8 cellular contexts compared by ENCODE assay signal in genomic region chr20:49982346-49983122, GRCh38. TPM values are rescaled to one million over a fixed set of nuclear protein-coding genes. Genes with fewer than 3 reads are reported as not detected.
DNase-seq lines count a peak whose midpoint lies in the region; ATAC-seq, FAIRE-seq and TF ChIP-seq lines count a peak whose summit lies in the region.

Gene SNAI1 (plus strand): TSS chr20:49982980. CDS start chr20:49983060, 80 bp downstream.

- peak; percentile 78 for DNase-seq in AG10803 (ENCODE audit: low read depth)
- peak; percentile 73 for DNase-seq in NCI-H510A (lab: John Stamatoyannopoulos, UW)
- peak; percentile 95 for DNase-seq in activated CD4-positive, alpha-beta T cell treated with anti-CD3 and anti-CD28 coated beads, Interleukin-2, amount 10 ng/mL, durations not matched to agents 24 days and 14 days
- DNase-seq in dedifferentiated amniotic fluid mesenchymal stem cell (ENCODE audit: extremely low spot score), result peak; percentile 53
- peak; percentile 86 for DNase-seq in HepG2 (ENCODE audit: low spot score)
- peak; percentile 63 to 69 for DNase-seq in stimulated activated CD4-positive, alpha-beta T cell treated with anti-CD3 and anti-CD28 coated beads, Interleukin-2, amount 100 ng/mL, for 48 hours

- no peaks in the 10 kb centered on the region for H4K20me1 ChIP-seq in HepG2 (ENCODE audit: insufficient read depth, low read length)

- H3K9me3 ChIP-seq in HepG2 (ENCODE audit: low read length), result no peaks in the 10 kb centered on the region

- H3K4me1 ChIP-seq in HepG2 (ENCODE audit: insufficient read depth, low read length), result peaks cover 80% of the 10 kb centered on the region

- WGBS in HepG2 (ENCODE audit: low lambda C conversion rate), result 1% methylated on average over 57 of the region's 90 CpGs

- H3K27ac ChIP-seq in HepG2 (ENCODE audit: extremely low read length, insufficient read depth, low read length), result peak within 1 kb of the TSS; percentile 53

- peaks cover 5 to 29% of the 10 kb centered on the region in 2 experiments for H3K27me3 ChIP-seq in HepG2 (ENCODE audit: control insufficient read depth in 1 of 2, insufficient read depth in 2 of 2, low read length in 2 of 2)

- POLR2A ChIA-PET in HepG2 (lab: Yijun Ruan, JAX), result interaction anchor here (0.8 to 6.8 kb wide), 11 partner anchors 8 to 191 kb away, joined by 3 to 58 read pairs (median 3); partner anchors contain the start of genes PEDS1 and RNF114

- H3K4me2 ChIP-seq in HepG2 (ENCODE audit: low read depth, low read length), result peak within 1 kb of the TSS; percentile 100

- peak within 1 kb of the TSS; percentile 78 for H3K27ac Mint-ChIP-seq in activated CD4-positive, alpha-beta T cell treated with anti-CD3 and anti-CD28 coated beads, Interleukin-2, amount 10 ng/mL, durations not matched to agents 24 days and 14 days

- no peak within 1 kb of the TSS for H2AFZ ChIP-seq in HepG2 (ENCODE audit: low read length)

- TF ChIP-seq CTCF in AG10803 (conservative IDR thresholded peaks at IDR 0.05; ENCODE audit: low read length) (peak; percentile 21; the same call in 1 of the 2 replicates), HepG2 (CRISPR knock-in tag; IDR thresholded peaks at IDR 0.05) (peak; percentile 78)

- 0 out of 4 replicates have a peak, but pooled peaks have one; percentile 1 to 19 for TF ChIP-seq EP300 in HepG2 (IDR thresholded peaks at IDR 0.05; ENCODE audit: low read depth in 2 of 2, low read length in 2 of 2)
- TF ChIP-seq EP300 in HepG2 (CRISPR knock-in tag; IDR thresholded peaks at IDR 0.05; ENCODE audit: borderline replicate concordance), result peak; percentile 73

- FAIRE-seq in HepG2 (lab: Jason Lieb, UNC), result no peak

- BruUV-seq in HepG2 (replicated peaks; lab: Mats Ljungman, UMichigan), result no TSS peak

- CTCF ChIA-PET in HepG2 (lab: Yijun Ruan, JAX; ENCODE audit: low intra/inter-chr PET ratio, low total read pairs), result interaction anchor here (0.6 to 8.4 kb wide), 4 partner anchors 51 to 103 kb away, joined by 3 to 163 read pairs (median 6); no protein-coding TSS in a partner anchor

- H3K4me3 ChIP-seq in AG10803 (ENCODE audit: low read length), result peak within 1 kb of the TSS; percentile 97
- peak within 1 kb of the TSS; percentile 70 to 93 (median 72) for H3K4me3 ChIP-seq in HepG2 (replicated peaks in 1 of 3; ENCODE audit: insufficient read depth in 1 of 3, low read depth in 2 of 3, low read length in 3 of 3)

- peaks cover 13% of the 10 kb centered on the region for H3K4me1 Mint-ChIP-seq in activated CD4-positive, alpha-beta T cell treated with anti-CD3 and anti-CD28 coated beads, Interleukin-2, amount 10 ng/mL, durations not matched to agents 24 days and 14 days

- peak within 1 kb of the TSS; percentile 83 for H3K9ac ChIP-seq in HepG2 (ENCODE audit: insufficient read depth, low read depth, low read length)

- peak; percentile 86 for ATAC-seq in GM19025 (IDR thresholded peaks at IDR 0.05; ENCODE audit: low read depth, unreplicated experiment)
- ATAC-seq in HG03378 (IDR thresholded peaks at IDR 0.05; ENCODE audit: unreplicated experiment), result peak; percentile 54
- peak; percentile 83 for ATAC-seq in HepG2

- TF ChIP-seq POLR2A in HepG2 (IDR thresholded peaks at IDR 0.05; ENCODE audit: insufficient read depth in 1 of 2, low read depth in 2 of 2, low read length in 2 of 2), result peak; percentile 99

- no peaks in the 10 kb centered on the region for H3K79me2 ChIP-seq in HepG2 (ENCODE audit: insufficient read depth, low read length)

- peak within 1 kb of the TSS; percentile 79 for H3K4me3 Mint-ChIP-seq in activated CD4-positive, alpha-beta T cell treated with anti-CD3 and anti-CD28 coated beads, Interleukin-2, amount 10 ng/mL, durations not matched to agents 24 days and 14 days

- no peaks in the 10 kb centered on the region for H3K36me3 Mint-ChIP-seq in activated CD4-positive, alpha-beta T cell treated with anti-CD3 and anti-CD28 coated beads, Interleukin-2, amount 10 ng/mL, durations not matched to agents 24 days and 14 days (ENCODE audit: low read depth)

- in situ Hi-C loops in HepG2 (cut with HindIII; ENCODE audit: extremely low pct_ligation_motif_present, low pct_unique_long_range_greater_than_20kb), result loop anchor here (5.0 kb wide), 2 partner anchors 95 to 190 kb away; no protein-coding TSS in a partner anchor

- TF ChIP-seq RAD21 in HepG2 (CRISPR knock-in tag; IDR thresholded peaks at IDR 0.05), result peak; percentile 99

- no peaks in the 10 kb centered on the region; a peak in 2 of 5 replicates for H3K36me3 ChIP-seq in HepG2 (replicated peaks in 1 of 2; ENCODE audit: control insufficient read depth in 1 of 2, insufficient read depth in 2 of 2, low read length in 2 of 2)

- no peaks in the 10 kb centered on the region for H3K9me3 Mint-ChIP-seq in activated CD4-positive, alpha-beta T cell treated with anti-CD3 and anti-CD28 coated beads, Interleukin-2, amount 10 ng/mL, durations not matched to agents 24 days and 14 days

- intact Hi-C loops in activated CD4-positive, alpha-beta T cell treated with anti-CD3 and anti-CD28 coated beads, Interleukin-2, amount 10 ng/mL, durations not matched to agents 24 days and 14 days (cut with micrococcal nuclease), result loop anchor here (5.0 kb wide), 3 partner anchors 105 to 750 kb away; partner anchors contain the start of gene PARD6B
- intact Hi-C loops in HepG2 (cut with micrococcal nuclease; ENCODE audit: unreplicated experiment), result loop anchor here (5.0 kb wide), 1 partner anchor 50 kb away; no protein-coding TSS in a partner anchor

- peaks cover 30% of the 10 kb centered on the region for H3K27me3 Mint-ChIP-seq in activated CD4-positive, alpha-beta T cell treated with anti-CD3 and anti-CD28 coated beads, Interleukin-2, amount 10 ng/mL, durations not matched to agents 24 days and 14 days

TF ChIP-seq in HepG2, 621 proteins besides CTCF, POLR2A, EP300 and RAD21 (continues in another document):
- peak; percentile 97 for TF ChIP-seq ARNT2 (CRISPR knock-in tag; IDR thresholded peaks at IDR 0.05; ENCODE audit: low read depth)
- TF ChIP-seq ZEB1 (IDR thresholded peaks at IDR 0.05; ENCODE audit: insufficient replicate concordance, low read depth), result no peak
- peak; percentile 74; the same call in 1 of the 2 replicates for TF ChIP-seq KLF11 (CRISPR knock-in tag; IDR thresholded peaks at IDR 0.05)
- TF ChIP-seq ZNF567 (CRISPR knock-in tag; IDR thresholded peaks at IDR 0.05; ENCODE audit: borderline replicate concordance), result peak; percentile 92
- peak; percentile 94 for TF ChIP-seq TEAD2 (CRISPR knock-in tag; IDR thresholded peaks at IDR 0.05)
- TF ChIP-seq ARHGAP35 (CRISPR knock-in tag; IDR thresholded peaks at IDR 0.05; ENCODE audit: borderline replicate concordance), result peak; percentile 97
- peak; percentile 96 for TF ChIP-seq ZNF792 (CRISPR knock-in tag; IDR thresholded peaks at IDR 0.05)
- no peak for TF ChIP-seq CHD2 (IDR thresholded peaks at IDR 0.05; ENCODE audit: low read depth, low read length)
- TF ChIP-seq RNF2 (conservative IDR thresholded peaks at IDR 0.05; ENCODE audit: low read depth), result peak; percentile 100
- peak; percentile 74; the same call in 1 of the 2 replicates for TF ChIP-seq TMF1 (CRISPR knock-in tag; IDR thresholded peaks at IDR 0.05; ENCODE audit: low read depth)
- peak; percentile 60 for TF ChIP-seq ZNF510 (CRISPR knock-in tag; IDR thresholded peaks at IDR 0.05; ENCODE audit: low read depth)
- peak; percentile 51; the same call in 1 of the 2 replicates for TF ChIP-seq POGZ (CRISPR knock-in tag; IDR thresholded peaks at IDR 0.05)
- TF ChIP-seq ZSCAN25 (CRISPR knock-in tag; IDR thresholded peaks at IDR 0.05), result peak; percentile 31; the same call in 1 of the 2 replicates
- TF ChIP-seq, protein P1, sequence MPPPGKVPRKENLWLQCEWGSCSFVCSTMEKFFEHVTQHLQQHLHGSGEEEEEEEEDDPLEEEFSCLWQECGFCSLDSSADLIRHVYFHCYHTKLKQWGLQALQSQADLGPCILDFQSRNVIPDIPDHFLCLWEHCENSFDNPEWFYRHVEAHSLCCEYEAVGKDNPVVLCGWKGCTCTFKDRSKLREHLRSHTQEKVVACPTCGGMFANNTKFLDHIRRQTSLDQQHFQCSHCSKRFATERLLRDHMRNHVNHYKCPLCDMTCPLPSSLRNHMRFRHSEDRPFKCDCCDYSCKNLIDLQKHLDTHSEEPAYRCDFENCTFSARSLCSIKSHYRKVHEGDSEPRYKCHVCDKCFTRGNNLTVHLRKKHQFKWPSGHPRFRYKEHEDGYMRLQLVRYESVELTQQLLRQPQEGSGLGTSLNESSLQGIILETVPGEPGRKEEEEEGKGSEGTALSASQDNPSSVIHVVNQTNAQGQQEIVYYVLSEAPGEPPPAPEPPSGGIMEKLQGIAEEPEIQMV (CRISPR knock-in tag; IDR thresholded peaks at IDR 0.05; ENCODE audit: low read depth), result peak; percentile 68; the same call in 1 of the 2 replicates
- TF ChIP-seq KDM5B (CRISPR knock-in tag; IDR thresholded peaks at IDR 0.05; ENCODE audit: borderline replicate concordance), result peak; percentile 92; the same call in 1 of the 2 replicates
- TF ChIP-seq XRCC5 (optimal IDR thresholded peaks at IDR 0.05; ENCODE audit: low read length), result peak; percentile 66

RNA-seq across cellular contexts. Expression of gene SNAI1, which starts in this region (rescaled TPM):
- total RNA-seq in activated CD4-positive, alpha-beta T cell treated with anti-CD3 and anti-CD28 coated beads, Interleukin-2, amount 10 ng/mL, durations not matched to agents 24 days and 14 days, result 1.6 and 2.3 TPM in 2 replicates
- total RNA-seq in HepG2 (2016; rRNA removed; fragmentation: Illumina TruSeq; extraction: Trizol), result 1.3 and 1.4 TPM in 2 replicates
- total RNA-seq in HepG2 (2016; cell fraction: cytosol; rRNA removed; fragmentation: Illumina TruSeq; extraction: Trizol; ENCODE audit: low read depth), result 0.35 and 0.40 TPM in 2 replicates
- 1.1 and 1.4 TPM in 2 replicates for total RNA-seq in HepG2 (2016; cell fraction: insoluble cytoplasmic fraction; rRNA removed; fragmentation: Illumina TruSeq; extraction: Trizol)
- total RNA-seq in HepG2 (2016; cell fraction: membrane; rRNA removed; fragmentation: Illumina TruSeq; extraction: Trizol), result 0.68 and 1.4 TPM in 2 replicates
- 1.4 and 2.3 TPM in 2 replicates for total RNA-seq in HepG2 (2016; cell fraction: nucleus; rRNA removed; fragmentation: Illumina TruSeq; extraction: Trizol)
- 1.3 and 1.5 TPM in 2 replicates for polyA plus RNA-seq in HepG2 (2011; rRNA removed)
- polyA plus RNA-seq in HepG2 (2011; cell fraction: cytosol; rRNA removed), result 0.35 and 0.76 TPM in 2 replicates
- 3.0 and 3.7 TPM in 2 replicates for polyA plus RNA-seq in HepG2 (2011; cell fraction: nucleus; rRNA removed)
- polyA plus RNA-seq in HepG2 (2012), result 1.5 and 1.6 TPM in 2 replicates
- polyA plus RNA-seq in HepG2 (2016; cell fraction: cytosol; fragmentation: Illumina TruSeq; extraction: Trizol; ENCODE audit: low read depth), result 0.55 and 0.59 TPM in 2 replicates
- polyA plus RNA-seq in HepG2 (2016; cell fraction: insoluble cytoplasmic fraction; fragmentation: Illumina TruSeq; extraction: Trizol; ENCODE audit: low read depth), result 2.2 and 3.6 TPM in 2 replicates
- polyA plus RNA-seq in HepG2 (2016; cell fraction: membrane; fragmentation: Illumina TruSeq; extraction: Trizol; ENCODE audit: low read depth), result 0.93 and 1.2 TPM in 2 replicates
- polyA plus RNA-seq in HepG2 (2016; cell fraction: nucleus; fragmentation: Illumina TruSeq; extraction: Trizol; ENCODE audit: insufficient read depth, low read depth), result 3.5 and 4.2 TPM in 2 replicates
- polyA minus RNA-seq in HepG2 (2011; rRNA and poly(A)+ RNA removed; ENCODE audit: low replicate concordance), result 1.4 and 7.4 TPM in 2 replicates
- 0.40 and 0.79 TPM in 2 replicates for polyA minus RNA-seq in HepG2 (2011; cell fraction: cytosol; rRNA and poly(A)+ RNA removed)
- polyA minus RNA-seq in HepG2 (2011; cell fraction: nucleus; rRNA and poly(A)+ RNA removed), result 0.77 and 1.6 TPM in 2 replicates

Comparison
In these comparisons a context has a peak if more than half of its experiments do, and no peak if none do; other contexts are left out.
1. Peak in every context shown above with its lines: DNase-seq, ATAC-seq, H3K4me3 ChIP-seq and H3K27ac ChIP-seq.